ENCODE assay signal across 9 cellular contexts in the genomic region with DNA sequence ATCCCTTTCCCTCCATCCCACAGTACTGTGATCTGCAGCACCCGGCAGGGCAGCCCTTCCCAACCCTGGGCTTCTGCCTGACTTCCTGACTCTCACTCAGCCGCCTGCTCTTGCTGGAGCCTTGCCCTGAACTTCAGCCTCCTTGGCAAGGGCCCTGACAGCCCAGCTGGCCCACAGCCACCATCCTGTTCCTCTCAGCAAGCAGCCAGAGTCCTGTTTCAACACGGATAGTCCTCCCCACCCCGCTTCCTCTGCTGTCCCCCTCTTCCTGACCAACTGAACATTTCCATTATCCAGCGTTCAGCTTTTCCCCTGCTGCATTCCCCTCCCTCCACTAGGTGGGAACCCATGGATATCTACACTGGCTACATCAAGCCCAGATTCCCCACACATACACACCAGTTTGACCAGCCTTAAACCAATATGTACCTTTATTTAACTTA.
DNase-seq lines count a peak whose midpoint lies in the region; ATAC-seq, FAIRE-seq and TF ChIP-seq lines count a peak whose summit lies in the region.
"Had no signal": no experiment of that assay in that cellular context is flagged by ENCODE, and none has a peak within 500 bp of the region (broad histone marks: within the 10 kb centered on the region; RNA-seq: fewer than 3 reads in every experiment).

No MANE protein-coding gene starts in this region.

- 7% methylated on average over 5 of the region's 5 CpGs for WGBS in lung, 2 donors

- no peaks in the 10 kb centered on the region for H3K9me3 ChIP-seq in lung (ENCODE audit: control insufficient read depth in 2 of 2, insufficient read depth in 1 of 2, low read length in 1 of 2)

- ATAC-seq in lung (ENCODE audit: insufficient read depth, low FRiP score) (peak; percentile 84), GM18858 (IDR thresholded peaks at IDR 0.05; ENCODE audit: unreplicated experiment) (no peak)

- H3K36me3 ChIP-seq in lung (ENCODE audit: control insufficient read depth in 2 of 2, insufficient read depth in 2 of 2, low read length in 2 of 2): no peaks in the 10 kb centered on the region

- H3K27me3 ChIP-seq in lung (ENCODE audit: control insufficient read depth, insufficient read depth): no peaks in the 10 kb centered on the region

- peak overlapping the region; percentile 14 to 83 for H3K27ac ChIP-seq in lung (ENCODE audit: low read depth in 1 of 2, low read length in 1 of 2)

- peaks cover 8 to 11% of the 10 kb centered on the region in 2 donors for H3K4me1 ChIP-seq in lung (ENCODE audit: control insufficient read depth in 2 of 2, insufficient read depth in 2 of 2, low read length in 2 of 2)

- H3K4me3 ChIP-seq in lung: no peak overlapping the region

- no peak for FAIRE-seq in urothelium cell line (lab: Jason Lieb, UNC)

- TF ChIP-seq CTCF in lung (IDR thresholded peaks at IDR 0.05; ENCODE audit: control extremely low read depth, extremely low read depth): no peak

- DNase-seq in DMS79 treated with DMSO at 0.1 percent for 48 hours (lab: John Stamatoyannopoulos, UW) (peak; percentile 41), NCI-H226 (peak; percentile 86), dermis blood vessel endothelial cell (peak; percentile 96), lung (ENCODE audit: low spot score) (peak; percentile 86), urothelium cell line (ENCODE audit: low spot score) (peak; percentile 16), activated gamma-delta T cell treated with Interleukin-2 at 50 U/mL for 16 hours (no peak)
- DNase-seq in stimulated activated CD4-positive, alpha-beta T cell treated with anti-CD3 and anti-CD28 coated beads, Interleukin-2, amount 100 ng/mL, for 24 hours: no peak
- DNase-seq: naive B cell had no signal

Comparison
In these comparisons a context has a peak if more than half of its experiments do, and no peak if none do; other contexts are left out.
1. DNase-seq: peak in DMS79 treated with DMSO at 0.1 percent for 48 hours (single experiment), NCI-H226 (single experiment), dermis blood vessel endothelial cell (single experiment), lung (single experiment) and urothelium cell line (single experiment); none in activated gamma-delta T cell treated with Interleukin-2 at 50 U/mL for 16 hours (single experiment) and stimulated activated CD4-positive, alpha-beta T cell treated with anti-CD3 and anti-CD28 coated beads, Interleukin-2, amount 100 ng/mL, for 24 hours (0 of 2).